In genomic region chr2:209121691-209122090, GRCh38 we compare ENCODE assay signal across 12 cellular contexts.
DNase-seq lines count a peak whose midpoint lies in the region; ATAC-seq and TF ChIP-seq lines count a peak whose summit lies in the region.
"Had no signal": no experiment of that assay in that cellular context is flagged by ENCODE, and none has a peak within 500 bp of the region (broad histone marks: within the 10 kb centered on the region; RNA-seq: fewer than 3 reads in every experiment).

No MANE protein-coding gene starts in this region.

- H3K36me3 Mint-ChIP-seq in type B pancreatic cell, result no peaks in the 10 kb centered on the region
- H3K36me3 Mint-ChIP-seq in Calu3 (ENCODE audit: insufficient read depth, unreplicated experiment), result no peaks in the 10 kb centered on the region
- H3K36me3 Mint-ChIP-seq: brain had no signal

- DNase-seq in GM12865 (ENCODE audit: low read depth) (peak; percentile 28), type B pancreatic cell (ENCODE audit: extremely low spot score, unreplicated experiment) (no peak), hippocampal formation (lab: John Stamatoyannopoulos, UW) (no peak), Calu3 (no peak), NCI-H1048 (lab: John Stamatoyannopoulos, UW) (no peak)
- DNase-seq: H9; stimulated activated naive CD4-positive, alpha-beta T cell treated with Interleukin-2 at 50 U/mL for 16 hours had no signal

- H3K9me3 Mint-ChIP-seq in type B pancreatic cell (no peaks in the 10 kb centered on the region), Calu3 (ENCODE audit: low read depth, unreplicated experiment) (no peaks in the 10 kb centered on the region)

- H3K4me3 Mint-ChIP-seq in type B pancreatic cell (no peak overlapping the region), Calu3 (ENCODE audit: low read depth, unreplicated experiment) (no peak overlapping the region)
- H3K4me3 Mint-ChIP-seq: brain, H9, nephron had no signal

- intact Hi-C loops in Calu3 (cut with micrococcal nuclease; ENCODE audit: unreplicated experiment), result no loop called here

- CTCF ChIA-PET in Calu3 (lab: Charles Lee), result no interaction called here

- no TSS peak for BruUV-seq in Calu3 (replicated peaks; lab: Mats Ljungman, UMichigan)

- no peak overlapping the region for H3K4me3 ChIP-seq in GM12865 (ENCODE audit: low read depth, low read length)

- H3K4me1 Mint-ChIP-seq in type B pancreatic cell (ENCODE audit: unreplicated experiment) (no peaks in the 10 kb centered on the region), Calu3 (ENCODE audit: low read depth, unreplicated experiment) (no peaks in the 10 kb centered on the region)
- H3K4me1 Mint-ChIP-seq: nephron had no signal

- H3K27ac Mint-ChIP-seq in type B pancreatic cell, result no peak overlapping the region
- H3K27ac Mint-ChIP-seq in Calu3 (ENCODE audit: unreplicated experiment), result no peak overlapping the region
- H3K27ac Mint-ChIP-seq: brain, H9, nephron had no signal

- peak; percentile 85 for ATAC-seq in GM19455 (IDR thresholded peaks at IDR 0.05; ENCODE audit: unreplicated experiment)
- peak; percentile 84 for ATAC-seq in HG02943 (IDR thresholded peaks at IDR 0.05; ENCODE audit: low read depth, unreplicated experiment)
- peak; percentile 95 for ATAC-seq in HG03575 (IDR thresholded peaks at IDR 0.05; ENCODE audit: extremely low read depth, insufficient number of reproducible peaks, low FRiP score, unreplicated experiment)

- H3K27me3 Mint-ChIP-seq in type B pancreatic cell (no peaks in the 10 kb centered on the region), Calu3 (ENCODE audit: unreplicated experiment) (no peaks in the 10 kb centered on the region)

- TF ChIP-seq CTCF in GM12865 (IDR thresholded peaks at IDR 0.05; ENCODE audit: insufficient read depth, low read depth, low read length, missing control alignments) (no peak), type B pancreatic cell (conservative IDR thresholded peaks at IDR 0.05) (no peak), Calu3 (IDR thresholded peaks at IDR 0.05; ENCODE audit: unreplicated experiment) (no peak)
